ENCODE assay signal across 1 cellular context in the genomic region with DNA sequence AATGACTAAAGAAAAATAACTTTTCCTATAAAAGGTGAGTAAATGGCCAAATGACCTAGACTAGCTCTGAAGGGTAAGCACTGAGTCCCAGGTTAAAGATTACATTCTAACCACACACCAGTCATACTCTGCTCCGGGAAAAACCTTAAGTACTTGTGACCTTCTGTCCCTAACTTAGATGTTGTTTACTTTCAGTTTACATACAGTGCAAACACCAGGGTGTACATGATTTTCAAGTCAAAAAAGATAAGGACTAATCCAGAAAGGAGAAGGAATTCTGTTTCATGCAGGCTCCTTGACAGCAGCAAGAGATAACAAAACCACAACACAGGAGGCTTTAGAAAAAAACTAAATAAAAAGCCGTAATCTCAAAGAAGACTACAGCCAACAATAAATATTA.
TF ChIP-seq lines count a peak whose summit lies in the region.

No MANE protein-coding gene starts in this region.

TF ChIP-seq in GM12878, 131 proteins besides CTCF, POLR2A, EP300 and RAD21 (continued from another document):
- TF ChIP-seq, protein P1, sequence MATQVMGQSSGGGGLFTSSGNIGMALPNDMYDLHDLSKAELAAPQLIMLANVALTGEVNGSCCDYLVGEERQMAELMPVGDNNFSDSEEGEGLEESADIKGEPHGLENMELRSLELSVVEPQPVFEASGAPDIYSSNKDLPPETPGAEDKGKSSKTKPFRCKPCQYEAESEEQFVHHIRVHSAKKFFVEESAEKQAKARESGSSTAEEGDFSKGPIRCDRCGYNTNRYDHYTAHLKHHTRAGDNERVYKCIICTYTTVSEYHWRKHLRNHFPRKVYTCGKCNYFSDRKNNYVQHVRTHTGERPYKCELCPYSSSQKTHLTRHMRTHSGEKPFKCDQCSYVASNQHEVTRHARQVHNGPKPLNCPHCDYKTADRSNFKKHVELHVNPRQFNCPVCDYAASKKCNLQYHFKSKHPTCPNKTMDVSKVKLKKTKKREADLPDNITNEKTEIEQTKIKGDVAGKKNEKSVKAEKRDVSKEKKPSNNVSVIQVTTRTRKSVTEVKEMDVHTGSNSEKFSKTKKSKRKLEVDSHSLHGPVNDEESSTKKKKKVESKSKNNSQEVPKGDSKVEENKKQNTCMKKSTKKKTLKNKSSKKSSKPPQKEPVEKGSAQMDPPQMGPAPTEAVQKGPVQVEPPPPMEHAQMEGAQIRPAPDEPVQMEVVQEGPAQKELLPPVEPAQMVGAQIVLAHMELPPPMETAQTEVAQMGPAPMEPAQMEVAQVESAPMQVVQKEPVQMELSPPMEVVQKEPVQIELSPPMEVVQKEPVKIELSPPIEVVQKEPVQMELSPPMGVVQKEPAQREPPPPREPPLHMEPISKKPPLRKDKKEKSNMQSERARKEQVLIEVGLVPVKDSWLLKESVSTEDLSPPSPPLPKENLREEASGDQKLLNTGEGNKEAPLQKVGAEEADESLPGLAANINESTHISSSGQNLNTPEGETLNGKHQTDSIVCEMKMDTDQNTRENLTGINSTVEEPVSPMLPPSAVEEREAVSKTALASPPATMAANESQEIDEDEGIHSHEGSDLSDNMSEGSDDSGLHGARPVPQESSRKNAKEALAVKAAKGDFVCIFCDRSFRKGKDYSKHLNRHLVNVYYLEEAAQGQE (IDR thresholded peaks at IDR 0.05; ENCODE audit: low read depth, low read length), result no peak
- TF ChIP-seq POU2F2 (IDR thresholded peaks at IDR 0.05; ENCODE audit: borderline replicate concordance, low read depth, low read length) (no peak), CBX3 (IDR thresholded peaks at IDR 0.05; ENCODE audit: borderline replicate concordance, low read depth) (no peak), NBN (IDR thresholded peaks at IDR 0.05) (no peak), RUNX3 (IDR thresholded peaks at IDR 0.05; ENCODE audit: low read length) (peak; percentile 73; the same call in 1 of the 2 replicates), NR2C1 (IDR thresholded peaks at IDR 0.05) (no peak)
TF ChIP-seq in GM12878: peak in this region for 10.
